ENCODE assay signal across 18 cellular contexts in the genomic region with DNA sequence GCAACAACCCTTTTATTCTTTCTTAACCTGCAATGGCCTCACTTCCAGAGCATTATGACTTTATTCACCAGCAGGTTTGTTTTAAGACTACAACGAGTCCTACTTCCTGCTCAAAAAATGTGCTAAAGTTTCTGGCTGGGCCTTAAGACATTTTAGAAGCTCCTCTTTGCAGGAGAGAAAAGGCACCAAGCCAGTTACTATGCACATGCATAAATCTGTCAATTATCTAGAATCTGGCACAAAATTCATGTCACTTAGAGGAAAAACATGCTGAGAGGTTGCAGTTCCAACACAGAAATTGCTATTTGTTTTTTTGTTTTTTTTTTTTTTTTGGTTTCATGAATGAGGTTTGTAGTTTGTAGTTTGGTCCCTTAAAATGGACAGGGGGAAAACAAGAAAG.
"Had no signal": no experiment of that assay in that cellular context is flagged by ENCODE, and none has a peak within 500 bp of the region (broad histone marks: within the 10 kb centered on the region; RNA-seq: fewer than 3 reads in every experiment).

No MANE protein-coding gene starts in this region.

- H3K36me3 ChIP-seq: lower lobe of right lung, tibial artery, uterus had no signal

- H3K36me3 Mint-ChIP-seq: activated naive CD8-positive, alpha-beta T cell treated with anti-CD3 and anti-CD28 coated beads, Interleukin-2, amount 10 ng/mL, durations not matched to agents 7 days and 5 days; mesothelial cell of epicardium; stimulated activated naive B cell treated with anti-CD40 and anti-IgM and Interleukin-4, amounts not matched to agents 10 μg/mL and 1 μg/mL and 100 μg/mL, for 72 hours had no signal

- H3K4me3 ChIP-seq: lower lobe of right lung, tibial artery, uterus had no signal

- H3K4me1 Mint-ChIP-seq: activated naive CD8-positive, alpha-beta T cell treated with anti-CD3 and anti-CD28 coated beads, Interleukin-2, amount 10 ng/mL, durations not matched to agents 7 days and 5 days; mesothelial cell of epicardium; stimulated activated naive B cell treated with anti-CD40 and anti-IgM and Interleukin-4, amounts not matched to agents 10 μg/mL and 1 μg/mL and 100 μg/mL, for 72 hours had no signal

- H3K27me3 Mint-ChIP-seq: activated naive CD8-positive, alpha-beta T cell treated with anti-CD3 and anti-CD28 coated beads, Interleukin-2, amount 10 ng/mL, durations not matched to agents 7 days and 5 days; dendritic cell treated with granulocyte-macrophage colony-stimulating factor and Interleukin-4, amounts not matched to agents 40 ng/mL and 50 ng/mL, for 4 days; effector memory CD8-positive, alpha-beta T cell; stimulated activated naive B cell treated with anti-CD40 and anti-IgM and Interleukin-4, amounts not matched to agents 10 μg/mL and 1 μg/mL and 100 μg/mL, for 72 hours had no signal

- H3K4me3 Mint-ChIP-seq: activated naive CD8-positive, alpha-beta T cell treated with anti-CD3 and anti-CD28 coated beads, Interleukin-2, amount 10 ng/mL, durations not matched to agents 7 days and 5 days; dendritic cell treated with granulocyte-macrophage colony-stimulating factor and Interleukin-4, amounts not matched to agents 40 ng/mL and 50 ng/mL, for 4 days; effector memory CD8-positive, alpha-beta T cell; mesothelial cell of epicardium; stimulated activated naive B cell treated with anti-CD40 and anti-IgM and Interleukin-4, amounts not matched to agents 10 μg/mL and 1 μg/mL and 100 μg/mL, for 72 hours had no signal

- H3K27me3 ChIP-seq: tibial artery, uterus had no signal

- ATAC-seq: activated CD4-positive, CD25-positive, alpha-beta regulatory T cell treated with anti-CD3 and anti-CD28 coated beads, Interleukin-2, amount 50 U/mL, for 24 hours; effector memory CD8-positive, alpha-beta T cell; left cardiac atrium; lower lobe of right lung; stimulated activated naive B cell treated with anti-CD40 and anti-IgM and Interleukin-4, amounts not matched to agents 10 μg/mL and 1 μg/mL and 100 μg/mL, for 72 hours had no signal

- H3K27ac Mint-ChIP-seq: activated naive CD8-positive, alpha-beta T cell treated with anti-CD3 and anti-CD28 coated beads, Interleukin-2, amount 10 ng/mL, durations not matched to agents 7 days and 5 days; dendritic cell treated with granulocyte-macrophage colony-stimulating factor and Interleukin-4, amounts not matched to agents 40 ng/mL and 50 ng/mL, for 4 days; effector memory CD8-positive, alpha-beta T cell; mesothelial cell of epicardium; stimulated activated naive B cell treated with anti-CD40 and anti-IgM and Interleukin-4, amounts not matched to agents 10 μg/mL and 1 μg/mL and 100 μg/mL, for 72 hours had no signal

- DNase-seq: activated CD4-positive, alpha-beta T cell treated with anti-CD3 and anti-CD28 coated beads, Interleukin-2, amount 50 U/mL, for 1 hour; activated CD8-positive, alpha-beta memory T cell treated with anti-CD3 and anti-CD28 coated beads for 24 hours; activated gamma-delta T cell treated with Interleukin-2 at 50 U/mL for 16 hours; activated naive CD8-positive, alpha-beta T cell treated with anti-CD3 and anti-CD28 coated beads, Interleukin-2, amount 10 ng/mL, durations not matched to agents 7 days and 5 days; anterior cingulate cortex; cerebellar nuclear complex; effector memory CD8-positive, alpha-beta T cell; left cardiac atrium; lower lobe of right lung; posterior cingulate gyrus; stimulated activated CD4-positive, alpha-beta T cell treated with anti-CD3 and anti-CD28 coated beads, Interleukin-15, amount 100 ng/mL, for 24 hours; stimulated activated CD4-positive, alpha-beta T cell treated with anti-CD3 and anti-CD28 coated beads, Interleukin-4, amount 100 ng/mL, for 1 hour; stimulated activated naive B cell treated with anti-CD40 and anti-IgM and Interleukin-4, amounts not matched to agents 10 μg/mL and 1 μg/mL and 100 μg/mL, for 72 hours; tibial artery; uterus had no signal

- H3K9me3 ChIP-seq: lower lobe of right lung, tibial artery, uterus had no signal

- H3K4me1 ChIP-seq: lower lobe of right lung, tibial artery, uterus had no signal

- H3K27ac ChIP-seq: lower lobe of right lung, tibial artery, uterus had no signal
